ENCODE assay signal across 1 cellular context in the genomic region with DNA sequence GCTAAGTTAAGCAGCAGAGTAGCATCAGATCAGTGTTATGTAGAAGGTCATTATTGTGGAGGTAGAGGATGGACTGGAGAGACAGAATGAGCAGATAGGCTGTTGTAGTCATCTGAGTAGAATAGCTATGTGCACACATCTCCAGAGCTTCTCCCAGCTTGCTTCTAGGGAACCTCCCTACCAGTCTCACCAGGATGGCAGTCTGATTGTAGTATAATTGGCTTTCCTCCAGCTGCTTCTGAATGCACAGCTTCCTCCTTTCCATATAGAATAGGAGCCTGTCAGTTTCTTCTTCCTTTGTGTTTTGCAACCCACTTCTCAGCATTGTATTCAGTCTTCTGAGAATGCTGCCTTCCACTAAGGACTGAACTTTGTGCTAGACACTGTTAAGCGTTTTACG.
TF ChIP-seq lines count a peak whose summit lies in the region.

No MANE protein-coding gene starts in this region.

TF ChIP-seq in K562, 482 proteins besides CTCF, POLR2A, EP300 and RAD21:
- no peak for TF ChIP-seq CC2D1A (IDR thresholded peaks at IDR 0.05)
- TF ChIP-seq, protein P1, sequence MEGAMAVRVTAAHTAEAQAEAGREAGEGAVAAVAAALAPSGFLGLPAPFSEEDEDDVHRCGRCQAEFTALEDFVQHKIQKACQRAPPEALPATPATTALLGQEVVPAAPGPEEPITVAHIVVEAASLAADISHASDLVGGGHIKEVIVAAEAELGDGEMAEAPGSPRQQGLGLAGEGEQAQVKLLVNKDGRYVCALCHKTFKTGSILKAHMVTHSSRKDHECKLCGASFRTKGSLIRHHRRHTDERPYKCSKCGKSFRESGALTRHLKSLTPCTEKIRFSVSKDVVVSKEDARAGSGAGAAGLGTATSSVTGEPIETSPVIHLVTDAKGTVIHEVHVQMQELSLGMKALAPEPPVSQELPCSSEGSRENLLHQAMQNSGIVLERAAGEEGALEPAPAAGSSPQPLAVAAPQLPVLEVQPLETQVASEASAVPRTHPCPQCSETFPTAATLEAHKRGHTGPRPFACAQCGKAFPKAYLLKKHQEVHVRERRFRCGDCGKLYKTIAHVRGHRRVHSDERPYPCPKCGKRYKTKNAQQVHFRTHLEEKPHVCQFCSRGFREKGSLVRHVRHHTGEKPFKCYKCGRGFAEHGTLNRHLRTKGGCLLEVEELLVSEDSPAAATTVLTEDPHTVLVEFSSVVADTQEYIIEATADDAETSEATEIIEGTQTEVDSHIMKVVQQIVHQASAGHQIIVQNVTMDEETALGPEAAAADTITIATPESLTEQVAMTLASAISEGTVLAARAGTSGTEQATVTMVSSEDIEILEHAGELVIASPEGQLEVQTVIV (CRISPR knock-in tag; IDR thresholded peaks at IDR 0.05; ENCODE audit: borderline replicate concordance), result no peak
- peak; percentile 41; the same call in 1 of the 2 replicates for TF ChIP-seq NFIC (IDR thresholded peaks at IDR 0.05)
- no peak for TF ChIP-seq BMI1 (IDR thresholded peaks at IDR 0.05; ENCODE audit: low read length)
- TF ChIP-seq, protein P2, sequence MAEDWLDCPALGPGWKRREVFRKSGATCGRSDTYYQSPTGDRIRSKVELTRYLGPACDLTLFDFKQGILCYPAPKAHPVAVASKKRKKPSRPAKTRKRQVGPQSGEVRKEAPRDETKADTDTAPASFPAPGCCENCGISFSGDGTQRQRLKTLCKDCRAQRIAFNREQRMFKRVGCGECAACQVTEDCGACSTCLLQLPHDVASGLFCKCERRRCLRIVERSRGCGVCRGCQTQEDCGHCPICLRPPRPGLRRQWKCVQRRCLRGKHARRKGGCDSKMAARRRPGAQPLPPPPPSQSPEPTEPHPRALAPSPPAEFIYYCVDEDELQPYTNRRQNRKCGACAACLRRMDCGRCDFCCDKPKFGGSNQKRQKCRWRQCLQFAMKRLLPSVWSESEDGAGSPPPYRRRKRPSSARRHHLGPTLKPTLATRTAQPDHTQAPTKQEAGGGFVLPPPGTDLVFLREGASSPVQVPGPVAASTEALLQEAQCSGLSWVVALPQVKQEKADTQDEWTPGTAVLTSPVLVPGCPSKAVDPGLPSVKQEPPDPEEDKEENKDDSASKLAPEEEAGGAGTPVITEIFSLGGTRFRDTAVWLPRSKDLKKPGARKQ (CRISPR knock-in tag; IDR thresholded peaks at IDR 0.05), result no peak
- no peak for TF ChIP-seq SOX6 (IDR thresholded peaks at IDR 0.05)
- TF ChIP-seq ILK (tag; IDR thresholded peaks at IDR 0.05; ENCODE audit: borderline replicate concordance, low read depth), result no peak
- no peak for TF ChIP-seq NR4A1 (CRISPR knock-in tag; IDR thresholded peaks at IDR 0.05)
- TF ChIP-seq NR4A1 (tag; IDR thresholded peaks at IDR 0.05), result no peak
- TF ChIP-seq ZNF384 (IDR thresholded peaks at IDR 0.05; ENCODE audit: low read depth, low read length), result no peak
TF ChIP-seq in K562: peak in this region for 1.
